Comparison of ENCODE assay signal across 14 cellular contexts in the genomic region with DNA sequence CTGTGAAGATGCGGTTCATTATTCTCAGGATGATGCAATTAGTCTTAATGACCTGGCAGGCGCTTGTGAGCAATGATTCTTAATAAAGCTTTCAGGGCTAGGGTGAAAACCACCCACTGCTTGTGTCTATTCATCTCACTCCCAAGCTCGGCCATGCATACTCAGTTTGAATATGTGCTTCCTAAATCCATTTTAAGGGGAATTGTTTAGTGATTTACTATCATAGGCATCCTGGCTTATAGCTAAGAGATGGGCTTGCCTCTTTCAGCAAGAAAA.
A peak's percentile ranks its signal among the peaks of the same experiment; 100 is the strongest.
DNase-seq lines count a peak whose midpoint lies in the region; ATAC-seq and TF ChIP-seq lines count a peak whose summit lies in the region.
"Had no signal": no experiment of that assay in that cellular context is flagged by ENCODE, and none has a peak within 500 bp of the region (broad histone marks: within the 10 kb centered on the region; RNA-seq: fewer than 3 reads in every experiment).

No MANE protein-coding gene starts in this region.

- H3K27ac ChIP-seq in GM23338 (ENCODE audit: low read depth) (no peak overlapping the region), lower lobe of right lung (no peak overlapping the region)
- H3K27ac ChIP-seq: brain microvascular endothelial cell, WERI-Rb-1 had no signal

- intact Hi-C loops in activated B cell treated with CpG ODN at 0.5 μM for 24 hours (cut with micrococcal nuclease): no loop called here
- intact Hi-C loops in lower lobe of right lung (cut with DNase I): no loop called here

- no peak overlapping the region for H2AFZ ChIP-seq in GM23338

- CTCF ChIA-PET in activated B cell treated with CpG ODN at 0.5 μM for 24 hours (lab: Charles Lee): interaction anchor here (1.5 kb wide), 1 partner anchor 15 kb away, joined by 4 read pairs; no protein-coding TSS in a partner anchor

- H3K27ac Mint-ChIP-seq in activated B cell treated with CpG ODN at 0.5 μM for 24 hours (no peak overlapping the region), GM23338 (no peak overlapping the region)
- H3K27ac Mint-ChIP-seq: activated naive CD4-positive, alpha-beta T cell treated with anti-CD3 and anti-CD28 coated beads, Interleukin-2, amount 10 ng/mL, durations not matched to agents 7 days and 5 days; memory B cell had no signal

- no peaks in the 10 kb centered on the region for H3K9me3 ChIP-seq in lower lobe of right lung

- H4K20me1 ChIP-seq in GM23338 (replicated peaks; ENCODE audit: insufficient read depth): no peaks in the 10 kb centered on the region

- H3K9me3 Mint-ChIP-seq in activated B cell treated with CpG ODN at 0.5 μM for 24 hours (no peaks in the 10 kb centered on the region), GM23338 (peaks cover 24% of the 10 kb centered on the region)

- DNase-seq in activated B cell treated with CpG ODN at 0.5 μM for 24 hours (no peak), GM23338 (ENCODE audit: low spot score) (no peak), lower lobe of right lung (no peak), NCI-H2107 treated with DMSO at 0.1 percent for 48 hours (lab: John Stamatoyannopoulos, UW; ENCODE audit: unreplicated experiment) (no peak), germinal center (ENCODE audit: low spot score) (no peak)
- DNase-seq: activated naive CD4-positive, alpha-beta T cell treated with anti-CD3 and anti-CD28 coated beads, Interleukin-2, amount 10 ng/mL, durations not matched to agents 7 days and 5 days; brain microvascular endothelial cell; DND-41; effector memory CD4-positive, alpha-beta T cell; WERI-Rb-1 had no signal

- no peaks in the 10 kb centered on the region for H3F3A ChIP-seq in GM23338 (replicated peaks; ENCODE audit: low read depth)

- H3K27me3 Mint-ChIP-seq in activated B cell treated with CpG ODN at 0.5 μM for 24 hours (no peaks in the 10 kb centered on the region), GM23338 (ENCODE audit: insufficient read depth, low read depth, poor library complexity) (peaks cover 1% of the 10 kb centered on the region)
- H3K27me3 Mint-ChIP-seq: activated naive CD4-positive, alpha-beta T cell treated with anti-CD3 and anti-CD28 coated beads, Interleukin-2, amount 10 ng/mL, durations not matched to agents 7 days and 5 days had no signal

- H3K4me1 Mint-ChIP-seq in activated B cell treated with CpG ODN at 0.5 μM for 24 hours (peaks cover 23% of the 10 kb centered on the region), GM23338 (peaks cover 21% of the 10 kb centered on the region)

- no peaks in the 10 kb centered on the region for H3K79me2 ChIP-seq in GM23338 (replicated peaks; ENCODE audit: insufficient read depth)

- no peaks in the 10 kb centered on the region for H3K27me3 ChIP-seq in GM23338 (ENCODE audit: insufficient read depth)
- H3K27me3 ChIP-seq in lower lobe of right lung (ENCODE audit: low read depth): no peaks in the 10 kb centered on the region
- H3K27me3 ChIP-seq: brain microvascular endothelial cell had no signal

- H3K4me1 ChIP-seq in GM23338 (ENCODE audit: insufficient read depth) (peaks cover 7% of the 10 kb centered on the region; the same call in 1 of the 2 replicates), lower lobe of right lung (peaks cover 5% of the 10 kb centered on the region)

- POLR2A ChIA-PET in activated B cell treated with CpG ODN at 0.5 μM for 24 hours (lab: Charles Lee): no interaction called here

- H3K4me3 ChIP-seq in GM23338 (no peak overlapping the region), lower lobe of right lung (no peak overlapping the region)

- ATAC-seq in GM18520 (IDR thresholded peaks at IDR 0.05; ENCODE audit: unreplicated experiment) (peak; percentile 34), GM21423 (IDR thresholded peaks at IDR 0.05; ENCODE audit: unreplicated experiment) (peak; percentile 34), HG02981 (IDR thresholded peaks at IDR 0.05; ENCODE audit: unreplicated experiment) (peak; percentile 28), activated B cell treated with CpG ODN at 0.5 μM for 24 hours (ENCODE audit: low read depth) (peak; percentile 14), GM23338 (no peak), lower lobe of right lung (no peak)

- no peaks in the 10 kb centered on the region for H3K36me3 ChIP-seq in GM23338 (ENCODE audit: insufficient read depth)
- no peaks in the 10 kb centered on the region for H3K36me3 ChIP-seq in lower lobe of right lung
- H3K36me3 ChIP-seq: brain microvascular endothelial cell, WERI-Rb-1 had no signal

- H3K9me2 ChIP-seq in GM23338 (ENCODE audit: insufficient read depth): peaks cover 6% of the 10 kb centered on the region

- no peaks in the 10 kb centered on the region for H3K36me3 Mint-ChIP-seq in activated B cell treated with CpG ODN at 0.5 μM for 24 hours (ENCODE audit: low read depth)
- peaks cover 13% of the 10 kb centered on the region; the same call in 2 of the 3 replicates for H3K36me3 Mint-ChIP-seq in GM23338 (ENCODE audit: low read depth)
- H3K36me3 Mint-ChIP-seq: activated naive CD4-positive, alpha-beta T cell treated with anti-CD3 and anti-CD28 coated beads, Interleukin-2, amount 10 ng/mL, durations not matched to agents 7 days and 5 days had no signal

- no peak overlapping the region for H3K4me2 ChIP-seq in GM23338

- no peak for TF ChIP-seq CTCF in activated B cell treated with CpG ODN at 0.5 μM for 24 hours (IDR thresholded peaks at IDR 0.05)
- no peak for TF ChIP-seq CTCF in GM23338 (conservative IDR thresholded peaks at IDR 0.05; ENCODE audit: low read depth in 2 of 2)
- no peak for TF ChIP-seq CTCF in lower lobe of right lung (IDR thresholded peaks at IDR 0.05)

- H3K4me3 Mint-ChIP-seq in activated B cell treated with CpG ODN at 0.5 μM for 24 hours (no peak overlapping the region), GM23338 (no peak overlapping the region)
- H3K4me3 Mint-ChIP-seq: activated naive CD4-positive, alpha-beta T cell treated with anti-CD3 and anti-CD28 coated beads, Interleukin-2, amount 10 ng/mL, durations not matched to agents 7 days and 5 days; memory B cell had no signal

TF ChIP-seq in GM23338, 12 proteins besides CTCF, POLR2A, EP300 and RAD21 (continues in another document):
- TF ChIP-seq, protein P1, sequence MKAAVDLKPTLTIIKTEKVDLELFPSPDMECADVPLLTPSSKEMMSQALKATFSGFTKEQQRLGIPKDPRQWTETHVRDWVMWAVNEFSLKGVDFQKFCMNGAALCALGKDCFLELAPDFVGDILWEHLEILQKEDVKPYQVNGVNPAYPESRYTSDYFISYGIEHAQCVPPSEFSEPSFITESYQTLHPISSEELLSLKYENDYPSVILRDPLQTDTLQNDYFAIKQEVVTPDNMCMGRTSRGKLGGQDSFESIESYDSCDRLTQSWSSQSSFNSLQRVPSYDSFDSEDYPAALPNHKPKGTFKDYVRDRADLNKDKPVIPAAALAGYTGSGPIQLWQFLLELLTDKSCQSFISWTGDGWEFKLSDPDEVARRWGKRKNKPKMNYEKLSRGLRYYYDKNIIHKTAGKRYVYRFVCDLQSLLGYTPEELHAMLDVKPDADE (IDR thresholded peaks at IDR 0.05): no peak
- TF ChIP-seq ZNF114 (CRISPR knock-in tag; IDR thresholded peaks at IDR 0.05): no peak
- no peak for TF ChIP-seq CREB1 (CRISPR knock-in tag; IDR thresholded peaks at IDR 0.05; ENCODE audit: low read depth)
- TF ChIP-seq REST (IDR thresholded peaks at IDR 0.05; ENCODE audit: unreplicated experiment): no peak
- no peak for TF ChIP-seq POLR2AphosphoS5 (IDR thresholded peaks at IDR 0.05; ENCODE audit: low read depth)
- TF ChIP-seq ZNF331 (CRISPR knock-in tag; IDR thresholded peaks at IDR 0.05; ENCODE audit: low read depth): no peak

Comparison
In these comparisons a context has a peak if more than half of its experiments do, and no peak if none do; other contexts are left out.
1. ATAC-seq: peak in GM18520 (single experiment), GM21423 (single experiment), HG02981 (single experiment) and activated B cell treated with CpG ODN at 0.5 μM for 24 hours (single experiment); none in GM23338 (single experiment) and lower lobe of right lung (0 of 2).